8 cellular contexts compared by ENCODE assay signal in genomic region chr1:107057197-107058133, GRCh38. TPM values are rescaled to one million over a fixed set of nuclear protein-coding genes. Genes with fewer than 3 reads are reported as not detected.
A peak's percentile ranks its signal among the peaks of the same experiment; 100 is the strongest.
DNase-seq lines count a peak whose midpoint lies in the region; TF ChIP-seq lines count a peak whose summit lies in the region.

No MANE protein-coding gene starts in this region.

- peaks cover 12% of the 10 kb centered on the region for H3K4me1 Mint-ChIP-seq in MCF 10A (ENCODE audit: insufficient read depth, unreplicated experiment)

- peaks cover 12% of the 10 kb centered on the region for H3K4me1 ChIP-seq in iPS-20b (ENCODE audit: insufficient read depth, low read length)
- H3K4me1 ChIP-seq in skeletal muscle satellite cell (ENCODE audit: control insufficient read depth, insufficient read depth, low read length) = peaks cover 8% of the 10 kb centered on the region

- POLR2A ChIA-PET in MCF 10A (lab: Yijun Ruan, JAX) = interaction anchor here (0.8 to 1.9 kb wide), 9 partner anchors 13 to 108 kb away, joined by 3 to 9 read pairs (median 3); no protein-coding TSS in a partner anchor

- H3K36me3 ChIP-seq in H7 (replicated peaks; ENCODE audit: control insufficient read depth, insufficient read depth, low read length) = no peaks in the 10 kb centered on the region
- H3K36me3 ChIP-seq in iPS-20b (ENCODE audit: insufficient read depth, low read depth, low read length) = peaks cover 23% of the 10 kb centered on the region
- H3K36me3 ChIP-seq in skeletal muscle satellite cell (ENCODE audit: insufficient read depth, low read length) = peaks cover 7% of the 10 kb centered on the region

- H3K27me3 Mint-ChIP-seq in MCF 10A (ENCODE audit: insufficient read depth, unreplicated experiment) = no peaks in the 10 kb centered on the region

- no peaks in the 10 kb centered on the region for H3K9me3 Mint-ChIP-seq in MCF 10A (ENCODE audit: unreplicated experiment)

- H3K4me3 Mint-ChIP-seq in MCF 10A (ENCODE audit: unreplicated experiment) = peak overlapping the region; percentile 95

- TF ChIP-seq CTCF in GM12864 (IDR thresholded peaks at IDR 0.05; ENCODE audit: low read depth, low read length, missing control alignments) (no peak), MCF 10A (IDR thresholded peaks at IDR 0.05; ENCODE audit: unreplicated experiment) (no peak)

- H3K4me2 ChIP-seq in skeletal muscle satellite cell (ENCODE audit: low read length) = peak overlapping the region; percentile 93

- H3K27ac ChIP-seq in iPS-20b (ENCODE audit: low read length) = peak overlapping the region; percentile 92

- peak overlapping the region; percentile 33 for H3K27ac Mint-ChIP-seq in MCF 10A (ENCODE audit: low read depth, unreplicated experiment)

- H3K27me3 ChIP-seq in H7 (ENCODE audit: control insufficient read depth, insufficient read depth, low read length) (no peaks in the 10 kb centered on the region), iPS-20b (ENCODE audit: insufficient read depth, low read length) (no peaks in the 10 kb centered on the region), skeletal muscle satellite cell (ENCODE audit: control insufficient read depth, insufficient read depth, low read length) (no peaks in the 10 kb centered on the region)

- CTCF ChIA-PET in MCF 10A (lab: Yijun Ruan, JAX) = interaction anchor here (0.6 to 1.5 kb wide), 8 partner anchors 10 to 558 kb away, joined by 3 to 7 read pairs (median 4); no protein-coding TSS in a partner anchor

- no TSS peak for BruUV-seq in MCF 10A (replicated peaks; lab: Mats Ljungman, UMichigan)

- no peaks in the 10 kb centered on the region for H3K9me3 ChIP-seq in iPS-20b (ENCODE audit: insufficient read depth, low read depth, low read length)
- H3K9me3 ChIP-seq in skeletal muscle satellite cell (replicated peaks; ENCODE audit: low read length) = no peaks in the 10 kb centered on the region

- peak overlapping the region; percentile 99 for H3K9ac ChIP-seq in iPS-20b (ENCODE audit: low read depth, low read length)
- peak overlapping the region; percentile 86 for H3K9ac ChIP-seq in skeletal muscle satellite cell (ENCODE audit: low read depth, low read length)

- peaks cover 11% of the 10 kb centered on the region for H3K36me3 Mint-ChIP-seq in MCF 10A (ENCODE audit: insufficient read depth, unreplicated experiment)

- DNase-seq in GM12864 (ENCODE audit: low read depth) (no peak), H7 (peak; percentile 61), LHCN-M2 (ENCODE audit: low read depth) (peak; percentile 42), T-helper 2 cell (peak in 4 of 5 experiments; percentile 7 to 39 (median 10)), MCF 10A (ENCODE audit: unreplicated experiment) (peak; percentile 63), COLO829 (ENCODE audit: low spot score) (no peak)

- intact Hi-C loops in MCF 10A (cut with micrococcal nuclease) = loop anchor here (2.0 to 5.0 kb wide), 2 partner anchors 83 to 300 kb away; partner anchors contain the start of gene NTNG1

- H3K4me3 ChIP-seq in GM12864 (ENCODE audit: low read depth, low read length) (peak overlapping the region; percentile 73), H7 (ENCODE audit: insufficient read depth, low read depth, low read length) (peak overlapping the region; percentile 100), iPS-20b (ENCODE audit: low read length) (peak overlapping the region; percentile 99), skeletal muscle satellite cell (ENCODE audit: low read length) (peak overlapping the region; percentile 93)

RNA-seq across cellular contexts. Expression of gene PRMT6, which starts 1.0 kb away (rescaled TPM):
- 33.9 and 44.7 TPM in 2 replicates for total RNA-seq in H7 (2014; rRNA removed; shearing (Covaris generic))
- total RNA-seq in LHCN-M2 (2014; rRNA removed) (16.5 and 20.9 TPM in 2 replicates), MCF 10A (2022) (11.7 and 14.0 TPM in 2 replicates)
- 9.3 TPM for polyA plus RNA-seq in LHCN-M2 (2012)
- 16.2 and 22.1 TPM in 2 replicates for total RNA-seq in skeletal muscle satellite cell (2012; rRNA removed)

Comparison
In these comparisons a context has a peak if more than half of its experiments do, and no peak if none do; other contexts are left out.
1. DNase-seq: peak in H7 (single experiment), LHCN-M2 (single experiment), T-helper 2 cell (4 of 5) and MCF 10A (single experiment); none in GM12864 (single experiment) and COLO829 (single experiment).
2. Peak in every context shown above with its lines, with median percentiles within 50 percentile points of each other: H3K4me3 ChIP-seq.